Comparison of ENCODE assay signal across 7 cellular contexts in the genomic region with DNA sequence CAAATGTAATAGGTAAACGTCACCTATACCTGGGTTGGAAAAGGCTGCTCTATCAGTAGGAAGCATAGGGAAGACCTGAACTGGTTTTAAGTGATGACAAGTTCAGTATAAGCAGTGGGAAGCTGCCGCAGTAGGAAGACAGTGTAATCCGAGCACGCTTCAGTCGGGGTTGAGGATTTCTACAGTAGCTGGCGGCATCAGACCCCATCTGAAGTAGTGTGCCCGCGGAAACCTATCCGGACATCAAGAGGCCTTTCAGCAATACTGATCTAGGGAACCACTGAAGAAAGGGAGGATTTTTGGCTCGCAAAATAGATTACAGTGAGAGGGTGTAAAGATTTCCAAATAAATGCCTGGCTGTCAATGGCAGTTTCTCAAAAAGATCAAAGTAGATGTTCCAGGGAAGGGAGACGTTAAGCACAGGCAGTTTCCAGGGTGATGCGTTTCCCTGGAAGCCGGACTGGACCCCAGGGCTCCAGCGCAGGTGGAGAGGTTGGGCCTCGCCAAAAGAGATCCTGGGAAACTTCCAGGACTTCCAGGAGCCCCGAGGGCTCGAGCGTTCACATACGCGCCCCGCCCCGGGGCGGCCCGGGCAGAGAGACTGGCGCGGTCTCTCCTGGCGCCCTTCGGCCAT. TPM values are rescaled to one million over a fixed set of nuclear protein-coding genes. Genes with fewer than 3 reads are reported as not detected.
A peak's percentile ranks its signal among the peaks of the same experiment; 100 is the strongest.
DNase-seq lines count a peak whose midpoint lies in the region; ATAC-seq and TF ChIP-seq lines count a peak whose summit lies in the region.
"Had no signal": no experiment of that assay in that cellular context is flagged by ENCODE, and none has a peak within 500 bp of the region (broad histone marks: within the 10 kb centered on the region; RNA-seq: fewer than 3 reads in every experiment).

No MANE protein-coding gene starts in this region.

- TF ChIP-seq POLR2A in right lobe of liver (IDR thresholded peaks at IDR 0.05) = no peak

- intact Hi-C loops in right lobe of liver (cut with DNase I) = no loop called here

- DNase-seq in G401 (ENCODE audit: low spot score) = peak; percentile 27
- no peak for DNase-seq in right lobe of liver
- DNase-seq in midbrain (lab: John Stamatoyannopoulos, UW) = no peak
- no peak for DNase-seq in OCI-M2 (lab: John Stamatoyannopoulos, UW; ENCODE audit: unreplicated experiment)

- no peak for ATAC-seq in right lobe of liver
- no peak for ATAC-seq in HG02642 (IDR thresholded peaks at IDR 0.05; ENCODE audit: poor library complexity, unreplicated experiment)

- WGBS in right lobe of liver (ENCODE audit: insufficient coverage, low coverage, low lambda C conversion rate, missing lambda C conversion rate) = 16% methylated on average over 15 of the region's 28 CpGs

- no peaks in the 10 kb centered on the region for H3K27me3 ChIP-seq in right lobe of liver

- H3K9me3 ChIP-seq in right lobe of liver = no peaks in the 10 kb centered on the region

- in situ Hi-C loops in G401 (cut with HindIII; ENCODE audit: low sequenced_read_pairs) = no loop called here

- H3K27ac ChIP-seq in VCaP (peak overlapping the region; percentile 89), right lobe of liver (no peak overlapping the region)

- H3K4me3 ChIP-seq in right lobe of liver = peak overlapping the region; percentile 52 to 56 (median 54)

- peaks cover 0 to 9% (median 3%) of the 10 kb centered on the region in 4 donors for H3K4me1 ChIP-seq in right lobe of liver

- no peak for TF ChIP-seq CTCF in VCaP (conservative IDR thresholded peaks at IDR 0.05)
- TF ChIP-seq CTCF in right lobe of liver (IDR thresholded peaks at IDR 0.05) = no peak

- no peaks in the 10 kb centered on the region for H3K36me3 ChIP-seq in right lobe of liver

RNA-seq across cellular contexts. Expression of a gene that starts 5.3 kb away (rescaled TPM):
- total RNA-seq in G401 (2014; rRNA removed; shearing (Covaris generic)) = 11.4 and 14.4 TPM in 2 replicates
- total RNA-seq in right lobe of liver = 1 to 10 TPM in 5 of 6 experiments, under 1 TPM in 1; 0.92 to 3.3 (median 1.8) TPM

RNA-seq across cellular contexts. Expression of a gene that starts 6.1 kb away (rescaled TPM):
- 28.7 and 41.5 TPM in 2 replicates for total RNA-seq in G401 (2014; rRNA removed; shearing (Covaris generic))
- 1 to 10 TPM; 1.9 to 3.7 (median 3.2) TPM for total RNA-seq in right lobe of liver

RNA-seq across cellular contexts. Expression of a gene that starts 18.7 kb away (rescaled TPM):
- 62.1 and 62.8 TPM in 2 replicates for total RNA-seq in G401 (2014; rRNA removed; shearing (Covaris generic))
- total RNA-seq in right lobe of liver = 10 to 100 TPM; 12.3 to 20.3 (median 15.2) TPM

RNA-seq across cellular contexts. Expression of a gene that starts 18.9 kb away (rescaled TPM):
- 120 and 137 TPM in 2 replicates for total RNA-seq in G401 (2014; rRNA removed; shearing (Covaris generic))
- total RNA-seq in right lobe of liver = 100 to 1,000 TPM in 1 of 6 experiments, 10 to 100 TPM in 5; 64.6 to 109 (median 80.4) TPM

RNA-seq across cellular contexts. Expression of a gene that starts 22.4 kb away (rescaled TPM):
- total RNA-seq in G401 (2014; rRNA removed; shearing (Covaris generic)) = 0.81 TPM in 1 of 2 replicates, not detected in the other
- not detected for total RNA-seq in right lobe of liver
- total RNA-seq: NCI-H460 had no signal
